Comparison of ENCODE assay signal across 2 cellular contexts in the genomic region with DNA sequence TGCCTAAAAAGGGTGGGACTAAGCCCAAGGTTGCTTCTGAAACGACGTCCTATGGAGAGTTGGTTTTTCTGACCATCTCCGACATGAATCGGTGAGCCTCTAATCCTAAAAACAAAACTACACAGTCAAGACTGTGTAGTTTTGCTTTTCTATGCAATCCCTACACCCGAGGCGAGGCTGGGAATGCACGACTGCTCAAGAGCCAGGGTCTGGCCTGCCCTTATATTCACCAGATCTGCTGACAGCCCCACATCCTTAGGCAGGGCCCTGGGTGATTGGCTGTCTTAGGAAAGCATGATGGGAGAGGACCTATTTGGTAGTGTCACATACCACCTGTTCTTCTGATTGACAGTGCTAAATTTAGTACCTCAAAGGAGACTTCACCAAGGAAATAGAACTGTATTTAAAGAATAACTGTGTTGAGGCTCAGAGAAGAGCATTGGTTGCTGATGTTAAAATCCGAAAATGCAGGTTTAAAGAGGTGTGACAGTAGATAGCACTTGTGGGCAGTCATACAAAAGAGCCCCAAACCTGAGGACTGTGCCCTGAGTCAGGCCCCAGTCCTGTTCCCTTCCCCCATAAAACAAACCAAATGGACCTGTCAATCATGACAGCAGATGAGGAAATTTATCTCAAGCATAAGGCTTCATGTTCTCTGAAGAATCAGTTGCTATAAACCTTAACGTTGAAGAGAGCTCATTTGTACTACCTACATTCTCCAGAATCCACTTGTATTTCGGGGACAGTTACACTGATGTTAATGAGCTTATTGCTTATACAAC.
A peak's percentile ranks its signal among the peaks of the same experiment; 100 is the strongest.
TF ChIP-seq lines count a peak whose summit lies in the region.

A gene (minus strand): TSS at position 197 of the 782 bp plus-strand sequence. CDS start 2,781 bp downstream, outside the sequence.

TF ChIP-seq in HEK293T, 16 proteins besides CTCF, POLR2A, EP300 and RAD21:
- TF ChIP-seq, protein P1, sequence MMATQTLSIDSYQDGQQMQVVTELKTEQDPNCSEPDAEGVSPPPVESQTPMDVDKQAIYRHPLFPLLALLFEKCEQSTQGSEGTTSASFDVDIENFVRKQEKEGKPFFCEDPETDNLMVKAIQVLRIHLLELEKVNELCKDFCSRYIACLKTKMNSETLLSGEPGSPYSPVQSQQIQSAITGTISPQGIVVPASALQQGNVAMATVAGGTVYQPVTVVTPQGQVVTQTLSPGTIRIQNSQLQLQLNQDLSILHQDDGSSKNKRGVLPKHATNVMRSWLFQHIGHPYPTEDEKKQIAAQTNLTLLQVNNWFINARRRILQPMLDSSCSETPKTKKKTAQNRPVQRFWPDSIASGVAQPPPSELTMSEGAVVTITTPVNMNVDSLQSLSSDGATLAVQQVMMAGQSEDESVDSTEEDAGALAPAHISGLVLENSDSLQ (IDR thresholded peaks at IDR 0.05): peak; percentile 23
- TF ChIP-seq L3MBTL2 (conservative IDR thresholded peaks at IDR 0.05) (no peak), FOXK2 (IDR thresholded peaks at IDR 0.05) (no peak)

TF ChIP-seq in GM12878, 131 proteins besides CTCF, POLR2A, EP300 and RAD21:
- TF ChIP-seq, protein P1 (IDR thresholded peaks at IDR 0.05): peak; percentile 28
- TF ChIP-seq POLR2AphosphoS5 (IDR thresholded peaks at IDR 0.05; ENCODE audit: low read length): no peak
- TF ChIP-seq, protein P2, sequence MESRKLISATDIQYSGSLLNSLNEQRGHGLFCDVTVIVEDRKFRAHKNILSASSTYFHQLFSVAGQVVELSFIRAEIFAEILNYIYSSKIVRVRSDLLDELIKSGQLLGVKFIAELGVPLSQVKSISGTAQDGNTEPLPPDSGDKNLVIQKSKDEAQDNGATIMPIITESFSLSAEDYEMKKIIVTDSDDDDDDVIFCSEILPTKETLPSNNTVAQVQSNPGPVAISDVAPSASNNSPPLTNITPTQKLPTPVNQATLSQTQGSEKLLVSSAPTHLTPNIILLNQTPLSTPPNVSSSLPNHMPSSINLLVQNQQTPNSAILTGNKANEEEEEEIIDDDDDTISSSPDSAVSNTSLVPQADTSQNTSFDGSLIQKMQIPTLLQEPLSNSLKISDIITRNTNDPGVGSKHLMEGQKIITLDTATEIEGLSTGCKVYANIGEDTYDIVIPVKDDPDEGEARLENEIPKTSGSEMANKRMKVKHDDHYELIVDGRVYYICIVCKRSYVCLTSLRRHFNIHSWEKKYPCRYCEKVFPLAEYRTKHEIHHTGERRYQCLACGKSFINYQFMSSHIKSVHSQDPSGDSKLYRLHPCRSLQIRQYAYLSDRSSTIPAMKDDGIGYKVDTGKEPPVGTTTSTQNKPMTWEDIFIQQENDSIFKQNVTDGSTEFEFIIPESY (IDR thresholded peaks at IDR 0.05): no peak
